Comparison of ENCODE assay signal across 16 cellular contexts in genomic region chr7:1268076-1268815, GRCh38. TPM values are rescaled to one million over a fixed set of nuclear protein-coding genes. Genes with fewer than 3 reads are reported as not detected.
DNase-seq lines count a peak whose midpoint lies in the region; ATAC-seq, FAIRE-seq and TF ChIP-seq lines count a peak whose summit lies in the region.
"Had no signal": no experiment of that assay in that cellular context is flagged by ENCODE, and none has a peak within 500 bp of the region (broad histone marks: within the 10 kb centered on the region; RNA-seq: fewer than 3 reads in every experiment).

No MANE protein-coding gene starts in this region.

- ATAC-seq in right cardiac atrium: no peak
- no peak for ATAC-seq in lower lobe of right lung
- no peak for ATAC-seq in HG03460 (IDR thresholded peaks at IDR 0.05; ENCODE audit: unreplicated experiment)
- ATAC-seq: CD8-positive, alpha-beta T cell; HCT116 had no signal

- intact Hi-C loops in right cardiac atrium (cut with DNase I): no loop called here
- intact Hi-C loops in left ventricle myocardium inferior (cut with micrococcal nuclease): no loop called here
- intact Hi-C loops in lower lobe of right lung (cut with DNase I): no loop called here

- WGBS in right cardiac atrium: 85% methylated on average over 27 of the region's 27 CpGs

- no peaks in the 10 kb centered on the region for H3K36me3 Mint-ChIP-seq in chondrocyte (ENCODE audit: low read depth)
- H3K36me3 Mint-ChIP-seq: CD14-positive monocyte; CD8-positive, alpha-beta T cell had no signal

- no peaks in the 10 kb centered on the region for H3K4me1 Mint-ChIP-seq in chondrocyte (ENCODE audit: low read depth)
- H3K4me1 Mint-ChIP-seq: CD14-positive monocyte had no signal

- no peak for TF ChIP-seq CTCF in left ventricle myocardium inferior (IDR thresholded peaks at IDR 0.05; ENCODE audit: borderline replicate concordance)
- no peak for TF ChIP-seq CTCF in chondrocyte (IDR thresholded peaks at IDR 0.05)
- no peak for TF ChIP-seq CTCF in lower lobe of right lung (IDR thresholded peaks at IDR 0.05)

- H3K27ac Mint-ChIP-seq in chondrocyte (ENCODE audit: unreplicated experiment): no peak overlapping the region
- H3K27ac Mint-ChIP-seq: CD14-positive monocyte; CD8-positive, alpha-beta T cell had no signal

- H3K4me1 ChIP-seq in right cardiac atrium (ENCODE audit: control insufficient read depth, insufficient read depth, low read length): no peaks in the 10 kb centered on the region
- H3K4me1 ChIP-seq in left ventricle myocardium inferior: no peaks in the 10 kb centered on the region
- H3K4me1 ChIP-seq in lower lobe of right lung: no peaks in the 10 kb centered on the region
- H3K4me1 ChIP-seq: A549 had no signal

- H3K36me3 ChIP-seq in left ventricle myocardium inferior (no peaks in the 10 kb centered on the region), lower lobe of right lung (no peaks in the 10 kb centered on the region)

- no peaks in the 10 kb centered on the region for H3K9me3 Mint-ChIP-seq in chondrocyte (ENCODE audit: low read depth)
- H3K9me3 Mint-ChIP-seq: CD8-positive, alpha-beta T cell had no signal

- no peak overlapping the region for H3K4me3 Mint-ChIP-seq in chondrocyte (ENCODE audit: unreplicated experiment)
- H3K4me3 Mint-ChIP-seq: CD14-positive monocyte; CD8-positive, alpha-beta T cell had no signal

- FAIRE-seq in urothelium cell line (lab: Jason Lieb, UNC): peak; percentile 30
- FAIRE-seq in frontal cortex (lab: Jason Lieb, UNC): no peak
- FAIRE-seq: A549, H54 had no signal

- no peaks in the 10 kb centered on the region for H3K27me3 ChIP-seq in right cardiac atrium (ENCODE audit: control insufficient read depth, insufficient read depth)
- peaks cover 83% of the 10 kb centered on the region for H3K27me3 ChIP-seq in left ventricle myocardium inferior (ENCODE audit: low read depth)
- H3K27me3 ChIP-seq in lower lobe of right lung (ENCODE audit: low read depth): peaks cover 58% of the 10 kb centered on the region

- H3K27me3 Mint-ChIP-seq in chondrocyte (ENCODE audit: low read depth): peaks cover 31% of the 10 kb centered on the region

- H3K27ac ChIP-seq in right cardiac atrium (ENCODE audit: low read length): no peak overlapping the region
- no peak overlapping the region for H3K27ac ChIP-seq in left ventricle myocardium inferior (replicated peaks)
- H3K27ac ChIP-seq in lower lobe of right lung: no peak overlapping the region
- H3K27ac ChIP-seq: A549 had no signal

- H3K4me3 ChIP-seq in right cardiac atrium (ENCODE audit: low read length) (no peak overlapping the region), left ventricle myocardium inferior (no peak overlapping the region), lower lobe of right lung (no peak overlapping the region)
- H3K4me3 ChIP-seq: A549 had no signal

- DNase-seq in right cardiac atrium (peak in 2 of 3 donors; percentile 32), left ventricle myocardium inferior (no peak), chondrocyte (ENCODE audit: low spot score) (peak; percentile 89), lower lobe of right lung (peak; percentile 34), urothelium cell line (ENCODE audit: low spot score) (no peak), frontal cortex (ENCODE audit: low spot score in 2 of 2) (no peak), occipital lobe (lab: John Stamatoyannopoulos, UW) (no peak)
- DNase-seq: CD8-positive, alpha-beta T cell; GF-D8; IMR-90 had no signal

- H3K9me3 ChIP-seq in right cardiac atrium (ENCODE audit: control insufficient read depth, low read length) (no peaks in the 10 kb centered on the region), left ventricle myocardium inferior (replicated peaks) (no peaks in the 10 kb centered on the region), lower lobe of right lung (no peaks in the 10 kb centered on the region)
- H3K9me3 ChIP-seq: A549 had no signal

RNA-seq across cellular contexts. Expression of gene UNCX, which starts 35.6 kb away (rescaled TPM):
- total RNA-seq in right cardiac atrium (not detected), left ventricle myocardium inferior (not detected), chondrocyte (not detected in 3 replicates), lower lobe of right lung (not detected), frontal cortex (not detected), occipital lobe (not detected)
- not detected for polyA plus RNA-seq in right cardiac atrium
- total RNA-seq: CD8-positive, alpha-beta T cell; IMR-90 had no signal
- polyA plus RNA-seq: A549, BJ, CD14-positive monocyte, IMR-90 had no signal

Comparison
In these comparisons a context has a peak if more than half of its experiments do, and no peak if none do; other contexts are left out.
1. DNase-seq: peak in right cardiac atrium (2 of 3), chondrocyte (single experiment) and lower lobe of right lung (single experiment); none in left ventricle myocardium inferior (single experiment), urothelium cell line (single experiment), frontal cortex (0 of 2) and occipital lobe (single experiment).